In genomic region chr9:121637441-121638222, GRCh38 we compare ENCODE assay signal across 1 cellular context.
TF ChIP-seq lines count a peak whose summit lies in the region.

No MANE protein-coding gene starts in this region.

TF ChIP-seq in GM23338, 12 proteins besides CTCF, POLR2A, EP300 and RAD21 (continued from another document):
- TF ChIP-seq REST (IDR thresholded peaks at IDR 0.05; ENCODE audit: unreplicated experiment) = no peak
- no peak for TF ChIP-seq STAT1 (IDR thresholded peaks at IDR 0.05; ENCODE audit: unreplicated experiment)
- no peak for TF ChIP-seq ZNF114 (CRISPR knock-in tag; IDR thresholded peaks at IDR 0.05)
- no peak for TF ChIP-seq JUNB (IDR thresholded peaks at IDR 0.05; ENCODE audit: unreplicated experiment)
